Comparison of ENCODE assay signal across 25 cellular contexts in the genomic region with DNA sequence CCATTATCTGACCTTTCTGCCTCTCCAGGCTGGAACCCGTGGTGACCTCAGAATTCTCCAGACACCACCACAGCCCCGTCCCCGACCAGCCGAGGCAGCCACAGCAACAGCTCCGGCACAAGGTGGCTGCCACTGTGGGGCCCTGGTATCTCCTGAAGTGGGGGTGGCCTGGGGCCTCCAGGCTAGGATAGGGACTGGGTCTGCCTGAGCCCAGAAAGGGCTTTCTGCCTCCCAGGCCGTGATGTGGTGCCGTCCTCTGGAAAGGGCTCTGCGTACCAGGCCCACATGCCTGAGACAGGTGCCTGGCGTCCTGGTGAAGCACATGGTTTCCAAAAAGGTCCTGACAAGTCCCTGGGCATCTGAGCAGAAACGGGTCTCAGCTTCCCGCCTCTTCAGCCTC. TPM values are rescaled to one million over a fixed set of nuclear protein-coding genes. Genes with fewer than 3 reads are reported as not detected.
"Had no signal": no experiment of that assay in that cellular context is flagged by ENCODE, and none has a peak within 500 bp of the region (broad histone marks: within the 10 kb centered on the region; RNA-seq: fewer than 3 reads in every experiment).

No MANE protein-coding gene starts in this region.

- DNase-seq: effector memory CD8-positive, alpha-beta T cell; esophagus squamous epithelium; foreskin fibroblast; head of caudate nucleus; kidney glomerular epithelial cell; mammary epithelial cell; natural killer cell; occipital lobe; psoas muscle; retina; right lobe of liver; stimulated activated CD4-positive, alpha-beta T cell treated with anti-CD3 and anti-CD28 coated beads, Interleukin-4, amount 100 ng/mL, for 1 hour; stimulated activated CD8-positive, alpha-beta memory T cell treated with anti-CD3 and anti-CD28 coated beads, Interleukin-4, amount 100 ng/mL, for 48 hours; stimulated activated naive CD8-positive, alpha-beta T cell treated with anti-CD3 and anti-CD28 coated beads, Interleukin-15, Interleukin-2, amounts not matched to agents 100 U/mL and 50 U/mL, for 24 hours; tibial artery; uterus had no signal

- H3K27me3 Mint-ChIP-seq: dendritic cell treated with granulocyte-macrophage colony-stimulating factor and Interleukin-4, amounts not matched to agents 40 ng/mL and 50 ng/mL, for 4 days; effector memory CD8-positive, alpha-beta T cell had no signal

- H3K4me3 Mint-ChIP-seq: dendritic cell treated with granulocyte-macrophage colony-stimulating factor and Interleukin-4, amounts not matched to agents 40 ng/mL and 50 ng/mL, for 4 days; effector memory CD8-positive, alpha-beta T cell; mesothelial cell of epicardium; natural killer cell; neural progenitor cell; stimulated activated effector memory CD8-positive, alpha-beta T cell treated with anti-CD3 and anti-CD28 coated beads, Interleukin-12 subunit alpha, Interleukin-12 subunit beta, amount 100 ng/mL, for 72 hours had no signal

- H3K27ac ChIP-seq: esophagus squamous epithelium, gastroesophageal sphincter, hepatocyte, neural progenitor cell, parathyroid adenoma, psoas muscle, right lobe of liver, tibial artery, upper lobe of left lung, uterus had no signal

- H3K9me3 ChIP-seq: esophagus squamous epithelium, gastroesophageal sphincter, psoas muscle, right lobe of liver, tibial artery, upper lobe of left lung, uterus had no signal

- H3K27me3 ChIP-seq: esophagus squamous epithelium, gastroesophageal sphincter, hepatocyte, right lobe of liver, tibial artery, upper lobe of left lung, uterus had no signal

- H3K36me3 ChIP-seq: neural progenitor cell, uterus had no signal

- H3K9ac ChIP-seq: neural progenitor cell, parathyroid adenoma had no signal

- H3K9me3 Mint-ChIP-seq: dendritic cell treated with granulocyte-macrophage colony-stimulating factor and Interleukin-4, amounts not matched to agents 40 ng/mL and 50 ng/mL, for 4 days; effector memory CD8-positive, alpha-beta T cell; mesothelial cell of epicardium; natural killer cell; neural progenitor cell; stimulated activated effector memory CD8-positive, alpha-beta T cell treated with anti-CD3 and anti-CD28 coated beads, Interleukin-12 subunit alpha, Interleukin-12 subunit beta, amount 100 ng/mL, for 72 hours had no signal

- H3K36me3 Mint-ChIP-seq: natural killer cell had no signal

- H3K4me3 ChIP-seq: esophagus squamous epithelium, gastroesophageal sphincter, hepatocyte, neural progenitor cell, psoas muscle, right lobe of liver, tibial artery, upper lobe of left lung, uterus had no signal

- ATAC-seq: effector memory CD8-positive, alpha-beta T cell; gastroesophageal sphincter; natural killer cell; psoas muscle; right lobe of liver; stimulated activated effector memory CD8-positive, alpha-beta T cell treated with anti-CD3 and anti-CD28 coated beads, Interleukin-12 subunit alpha, Interleukin-12 subunit beta, amount 100 ng/mL, for 72 hours; stimulated activated naive CD8-positive, alpha-beta T cell treated with anti-CD3 and anti-CD28 coated beads, Interleukin-15, Interleukin-2, amounts not matched to agents 100 U/mL and 50 U/mL, for 24 hours had no signal

- H3K27ac Mint-ChIP-seq: dendritic cell treated with granulocyte-macrophage colony-stimulating factor and Interleukin-4, amounts not matched to agents 40 ng/mL and 50 ng/mL, for 4 days; mesothelial cell of epicardium; natural killer cell; neural progenitor cell; stimulated activated effector memory CD8-positive, alpha-beta T cell treated with anti-CD3 and anti-CD28 coated beads, Interleukin-12 subunit alpha, Interleukin-12 subunit beta, amount 100 ng/mL, for 72 hours had no signal

- H2AFZ ChIP-seq: hepatocyte, neural progenitor cell, parathyroid adenoma had no signal

- H3K4me2 ChIP-seq: hepatocyte had no signal

- H3K4me1 ChIP-seq: parathyroid adenoma, uterus had no signal

RNA-seq across cellular contexts. Expression of a gene that starts 35.3 kb away (rescaled TPM):
- total RNA-seq: gastroesophageal sphincter, mucosa of gallbladder, occipital lobe, psoas muscle, right lobe of liver, upper lobe of left lung had no signal
